26 cellular contexts compared by ENCODE assay signal in the genomic region with DNA sequence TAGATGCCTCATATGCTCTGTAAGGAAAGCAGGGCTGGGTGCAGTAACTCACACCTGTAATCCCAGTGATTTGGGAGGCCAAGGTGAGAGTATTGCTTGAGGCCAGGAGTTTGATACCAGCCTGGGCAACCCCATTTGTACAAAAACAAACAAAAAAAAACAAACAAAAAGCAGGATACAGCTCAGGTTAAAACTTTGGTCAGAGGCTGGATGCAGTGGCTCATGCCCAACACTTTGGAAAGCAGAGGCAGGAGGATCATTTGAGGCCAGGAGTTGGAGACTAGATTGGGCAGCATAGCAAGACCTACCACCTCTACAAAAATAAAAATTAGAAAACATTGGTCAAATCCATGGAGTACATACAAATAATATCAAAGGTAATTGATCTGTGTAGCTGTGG.
"Had no signal": no experiment of that assay in that cellular context is flagged by ENCODE, and none has a peak within 500 bp of the region (broad histone marks: within the 10 kb centered on the region; RNA-seq: fewer than 3 reads in every experiment).

No MANE protein-coding gene starts in this region.

- H3K27me3 Mint-ChIP-seq: activated naive CD8-positive, alpha-beta T cell treated with anti-CD3 and anti-CD28 coated beads, Interleukin-2, amount 50 U/mL, for 24 hours had no signal

- H3K9me3 ChIP-seq: Peyer's patch, SJCRH30 had no signal

- H3K4me3 Mint-ChIP-seq: activated CD8-positive, alpha-beta T cell treated with anti-CD3 and anti-CD28 coated beads, Interleukin-2, amount 10 ng/mL, durations not matched to agents 7 days and 5 days; activated naive CD8-positive, alpha-beta T cell treated with anti-CD3 and anti-CD28 coated beads, Interleukin-2, amount 50 U/mL, for 24 hours; activated T-cell treated with anti-CD3 and anti-CD28 coated beads, Interleukin-2, amount 50 U/mL, for 4 hours; T-helper 1 cell treated with Interleukin-12 subunit alpha and Interleukin-12 subunit beta and Interleukin-4 antibody, amounts not matched to agents 30 μg/mL and 1 μg/mL, for 36 hours; WTC11 had no signal

- DNase-seq: activated CD4-positive, alpha-beta T cell treated with anti-CD3 and anti-CD28 coated beads for 48 hours; activated CD4-positive, alpha-beta T cell treated with anti-CD3 and anti-CD28 coated beads, Interleukin-2, amount 50 U/mL, for 4 hours; activated CD4-positive, CD25-positive, alpha-beta regulatory T cell treated with anti-CD3 and anti-CD28 coated beads, Interleukin-2, amount 50 U/mL, for 72 hours; activated CD8-positive, alpha-beta memory T cell treated with anti-CD3 and anti-CD28 coated beads, Interleukin-2, amount 50 U/mL, for 48 hours; activated CD8-positive, alpha-beta T cell treated with anti-CD3 and anti-CD28 coated beads, Interleukin-2, amount 10 ng/mL, durations not matched to agents 7 days and 5 days; activated naive CD4-positive, alpha-beta T cell treated with anti-CD3 and anti-CD28 coated beads, Interleukin-2, amount 50 U/mL, for 16 hours; activated naive CD8-positive, alpha-beta T cell treated with anti-CD3 and anti-CD28 coated beads, Interleukin-2, amount 50 U/mL, for 24 hours; activated T-cell treated with anti-CD3 and anti-CD28 coated beads, Interleukin-2, amount 50 U/mL, for 4 hours; amygdala; brain microvascular endothelial cell; Karpas-422; NCI-H1105 treated with DMSO at 0.1 percent for 48 hours; NCI-H1436 treated with DMSO at 0.1 percent for 48 hours; NCI-H187; NCI-H2081; NCI-H524; Peyer's patch; Right ventricle myocardium superior; SJCRH30; T-helper 9 cell had no signal

- H3K27ac ChIP-seq: brain microvascular endothelial cell, cardiac muscle cell, Peyer's patch, RWPE1, SJCRH30 had no signal

- H3K36me3 Mint-ChIP-seq: WTC11 had no signal

- H3K36me3 ChIP-seq: brain microvascular endothelial cell, cardiac muscle cell, Peyer's patch, SJCRH30 had no signal

- H3K9me3 Mint-ChIP-seq: activated naive CD8-positive, alpha-beta T cell treated with anti-CD3 and anti-CD28 coated beads, Interleukin-2, amount 50 U/mL, for 24 hours; activated T-cell treated with anti-CD3 and anti-CD28 coated beads, Interleukin-2, amount 50 U/mL, for 4 hours; T-helper 1 cell treated with Interleukin-12 subunit alpha and Interleukin-12 subunit beta and Interleukin-4 antibody, amounts not matched to agents 30 μg/mL and 1 μg/mL, for 36 hours; WTC11 had no signal

- H3K27me3 ChIP-seq: brain microvascular endothelial cell, cardiac muscle cell, Peyer's patch, SJCRH30 had no signal

- ATAC-seq: activated CD8-positive, alpha-beta T cell treated with anti-CD3 and anti-CD28 coated beads, Interleukin-2, amount 10 ng/mL, durations not matched to agents 7 days and 5 days; activated naive CD8-positive, alpha-beta T cell treated with anti-CD3 and anti-CD28 coated beads, Interleukin-2, amount 50 U/mL, for 24 hours; activated T-cell treated with anti-CD3 and anti-CD28 coated beads, Interleukin-2, amount 50 U/mL, for 4 hours; K562; SK-N-SH treated with all-trans-retinoic acid at 6 μM for 48 hours; WTC11 had no signal

- H3K27ac Mint-ChIP-seq: activated CD8-positive, alpha-beta T cell treated with anti-CD3 and anti-CD28 coated beads, Interleukin-2, amount 10 ng/mL, durations not matched to agents 7 days and 5 days; activated naive CD8-positive, alpha-beta T cell treated with anti-CD3 and anti-CD28 coated beads, Interleukin-2, amount 50 U/mL, for 24 hours; T-helper 1 cell treated with Interleukin-12 subunit alpha and Interleukin-12 subunit beta and Interleukin-4 antibody, amounts not matched to agents 30 μg/mL and 1 μg/mL, for 36 hours had no signal

- H3K4me1 ChIP-seq: SJCRH30 had no signal

- H3K4me3 ChIP-seq: cardiac muscle cell, K562, Peyer's patch, SJCRH30 had no signal
